In the genomic region with DNA sequence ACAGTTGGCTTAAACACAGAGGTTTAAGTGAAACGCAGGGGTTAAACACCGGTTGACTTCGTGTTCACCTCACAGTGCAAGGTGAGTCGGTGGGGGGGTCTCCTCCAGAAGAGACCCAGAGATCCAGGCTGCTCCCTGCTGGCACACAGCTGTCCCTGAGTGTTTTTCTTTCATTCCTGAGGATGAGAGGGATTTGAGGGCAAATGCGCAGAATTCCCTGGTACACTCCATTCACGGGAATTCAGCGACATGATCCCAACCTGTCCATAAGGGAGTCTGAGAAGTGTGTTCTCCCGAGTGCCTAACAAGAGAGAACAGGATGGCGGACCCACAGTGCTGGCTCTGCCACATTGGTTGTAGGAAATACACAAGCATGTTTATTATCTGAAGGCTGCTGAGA, we compare ENCODE assay signal across 32 cellular contexts.
"Had no signal": no experiment of that assay in that cellular context is flagged by ENCODE, and none has a peak within 500 bp of the region (broad histone marks: within the 10 kb centered on the region; RNA-seq: fewer than 3 reads in every experiment).

No MANE protein-coding gene starts in this region.

- H3K4me1 Mint-ChIP-seq: activated CD4-positive, alpha-beta T cell treated with anti-CD3 and anti-CD28 coated beads for 36 hours; activated CD4-positive, alpha-beta T cell treated with anti-CD3 and anti-CD28 coated beads, Interleukin-2, amount 10 ng/mL, durations not matched to agents 24 days and 14 days; activated CD8-positive, alpha-beta memory T cell treated with anti-CD3 and anti-CD28 coated beads, Interleukin-2, amount 10 ng/mL, durations not matched to agents 7 days and 5 days; activated naive CD4-positive, alpha-beta T cell treated with anti-CD3 and anti-CD28 coated beads, Interleukin-2, amount 50 U/mL, for 24 hours; activated naive CD8-positive, alpha-beta T cell treated with anti-CD3 and anti-CD28 coated beads, Interleukin-2, amount 50 U/mL, for 24 hours; central memory CD8-positive, alpha-beta T cell had no signal

- DNase-seq: activated CD4-positive, alpha-beta memory T cell treated with anti-CD3 and anti-CD28 coated beads for 36 hours; activated CD4-positive, alpha-beta T cell treated with anti-CD3 and anti-CD28 coated beads for 36 hours; activated CD4-positive, alpha-beta T cell treated with anti-CD3 and anti-CD28 coated beads, Interleukin-2, amount 10 ng/mL, durations not matched to agents 24 days and 14 days; activated CD4-positive, CD25-positive, alpha-beta regulatory T cell; activated CD4-positive, CD25-positive, alpha-beta regulatory T cell treated with anti-CD3 and anti-CD28 coated beads, Interleukin-2, amount 50 U/mL, for 72 hours; activated CD8-positive, alpha-beta memory T cell treated with anti-CD3 and anti-CD28 coated beads, Interleukin-2, amount 10 ng/mL, durations not matched to agents 7 days and 5 days; activated CD8-positive, alpha-beta memory T cell treated with anti-CD3 and anti-CD28 coated beads, Interleukin-2, amount 50 U/mL, for 4 hours; activated CD8-positive, alpha-beta T cell treated with anti-CD3 and anti-CD28 coated beads, Interleukin-2, amount 10 ng/mL, durations not matched to agents 7 days and 5 days; activated effector memory CD4-positive, alpha-beta T cell treated with anti-CD3 and anti-CD28 coated beads, Interleukin-2, amount 50 U/mL, for 16 hours; activated naive CD4-positive, alpha-beta T cell treated with anti-CD3 and anti-CD28 coated beads for 36 hours; activated naive CD8-positive, alpha-beta T cell treated with anti-CD3 and anti-CD28 coated beads for 36 hours; activated naive CD8-positive, alpha-beta T cell treated with anti-CD3 and anti-CD28 coated beads, Interleukin-2, amount 50 U/mL, for 24 hours; activated T-cell treated with anti-CD3 and anti-CD28 coated beads, Interleukin-2, amount 50 U/mL, for 1 hour; activated T-cell treated with anti-CD3 and anti-CD28 coated beads, Interleukin-2, amount 50 U/mL, for 48 hours; adrenal gland; amygdala; aorta; cortex of kidney; dermis blood vessel endothelial cell; effector CD8-positive, alpha-beta T cell; gastrocnemius medialis; glutamatergic neuron; T-helper 2 cell had no signal

- H3K27ac ChIP-seq: adrenal gland, breast epithelium, cardiac muscle cell, foreskin keratinocyte had no signal

- H3K27me3 ChIP-seq: adrenal gland, cardiac muscle cell had no signal

- H3K9me3 Mint-ChIP-seq: activated CD4-positive, alpha-beta memory T cell treated with anti-CD3 and anti-CD28 coated beads for 36 hours; activated naive CD4-positive, alpha-beta T cell treated with anti-CD3 and anti-CD28 coated beads for 36 hours; activated naive CD4-positive, alpha-beta T cell treated with anti-CD3 and anti-CD28 coated beads, Interleukin-2, amount 50 U/mL, for 24 hours; activated naive CD8-positive, alpha-beta T cell treated with anti-CD3 and anti-CD28 coated beads for 36 hours; activated naive CD8-positive, alpha-beta T cell treated with anti-CD3 and anti-CD28 coated beads, Interleukin-2, amount 50 U/mL, for 24 hours; activated T-helper 1 cell treated with anti-CD3 and anti-CD28 coated beads, Interleukin-12 subunit alpha, Interleukin-12 subunit beta, Interleukin-2, Interleukin-4 antibody, amounts not matched to agents 30 ng/mL and 10 ng/mL and 1 ng/mL, durations not matched to agents 14 hours and 24 hours and 36 hours; activated T-helper 2 cell treated with anti-CD3 and anti-CD28 coated beads, Interferon-gamma antibody, Interleukin-2, Interleukin-4, amounts not matched to agents 10 μg/mL and 5 μg/mL and 100 μg/mL, durations not matched to agents 14 hours and 24 hours and 36 hours; central memory CD8-positive, alpha-beta T cell had no signal

- H3K9me3 ChIP-seq: adrenal gland, breast epithelium, gastrocnemius medialis had no signal

- H3K27ac Mint-ChIP-seq: activated CD4-positive, alpha-beta memory T cell treated with anti-CD3 and anti-CD28 coated beads for 36 hours; activated CD4-positive, alpha-beta T cell treated with anti-CD3 and anti-CD28 coated beads for 36 hours; activated CD4-positive, alpha-beta T cell treated with anti-CD3 and anti-CD28 coated beads, Interleukin-2, amount 10 ng/mL, durations not matched to agents 24 days and 14 days; activated CD8-positive, alpha-beta memory T cell treated with anti-CD3 and anti-CD28 coated beads, Interleukin-2, amount 10 ng/mL, durations not matched to agents 7 days and 5 days; activated CD8-positive, alpha-beta T cell treated with anti-CD3 and anti-CD28 coated beads, Interleukin-2, amount 10 ng/mL, durations not matched to agents 7 days and 5 days; activated naive CD4-positive, alpha-beta T cell treated with anti-CD3 and anti-CD28 coated beads for 36 hours; activated naive CD4-positive, alpha-beta T cell treated with anti-CD3 and anti-CD28 coated beads, Interleukin-2, amount 50 U/mL, for 24 hours; activated naive CD8-positive, alpha-beta T cell treated with anti-CD3 and anti-CD28 coated beads for 36 hours; activated naive CD8-positive, alpha-beta T cell treated with anti-CD3 and anti-CD28 coated beads, Interleukin-2, amount 50 U/mL, for 24 hours; activated T-helper 1 cell treated with anti-CD3 and anti-CD28 coated beads, Interleukin-12 subunit alpha, Interleukin-12 subunit beta, Interleukin-2, Interleukin-4 antibody, amounts not matched to agents 30 ng/mL and 10 ng/mL and 1 ng/mL, durations not matched to agents 14 hours and 24 hours and 36 hours; activated T-helper 2 cell treated with anti-CD3 and anti-CD28 coated beads, Interferon-gamma antibody, Interleukin-2, Interleukin-4, amounts not matched to agents 10 μg/mL and 5 μg/mL and 100 μg/mL, durations not matched to agents 14 hours and 24 hours and 36 hours had no signal

- H3K36me3 ChIP-seq: adrenal gland, breast epithelium, cardiac muscle cell, gastrocnemius medialis had no signal

- H3K4me3 Mint-ChIP-seq: activated CD4-positive, alpha-beta memory T cell treated with anti-CD3 and anti-CD28 coated beads for 36 hours; activated CD4-positive, alpha-beta T cell treated with anti-CD3 and anti-CD28 coated beads for 36 hours; activated CD4-positive, alpha-beta T cell treated with anti-CD3 and anti-CD28 coated beads, Interleukin-2, amount 10 ng/mL, durations not matched to agents 24 days and 14 days; activated CD8-positive, alpha-beta memory T cell treated with anti-CD3 and anti-CD28 coated beads, Interleukin-2, amount 10 ng/mL, durations not matched to agents 7 days and 5 days; activated CD8-positive, alpha-beta T cell treated with anti-CD3 and anti-CD28 coated beads, Interleukin-2, amount 10 ng/mL, durations not matched to agents 7 days and 5 days; activated naive CD4-positive, alpha-beta T cell treated with anti-CD3 and anti-CD28 coated beads for 36 hours; activated naive CD4-positive, alpha-beta T cell treated with anti-CD3 and anti-CD28 coated beads, Interleukin-2, amount 50 U/mL, for 24 hours; activated naive CD8-positive, alpha-beta T cell treated with anti-CD3 and anti-CD28 coated beads for 36 hours; activated naive CD8-positive, alpha-beta T cell treated with anti-CD3 and anti-CD28 coated beads, Interleukin-2, amount 50 U/mL, for 24 hours; activated T-helper 1 cell treated with anti-CD3 and anti-CD28 coated beads, Interleukin-12 subunit alpha, Interleukin-12 subunit beta, Interleukin-2, Interleukin-4 antibody, amounts not matched to agents 30 ng/mL and 10 ng/mL and 1 ng/mL, durations not matched to agents 14 hours and 24 hours and 36 hours; brain; central memory CD8-positive, alpha-beta T cell had no signal

- H3K4me3 ChIP-seq: cardiac muscle cell had no signal

- H3K4me1 ChIP-seq: adrenal gland, breast epithelium, foreskin keratinocyte had no signal

- ATAC-seq: activated CD4-positive, alpha-beta T cell treated with anti-CD3 and anti-CD28 coated beads for 36 hours; activated CD8-positive, alpha-beta memory T cell treated with anti-CD3 and anti-CD28 coated beads, Interleukin-2, amount 10 ng/mL, durations not matched to agents 7 days and 5 days; activated CD8-positive, alpha-beta T cell treated with anti-CD3 and anti-CD28 coated beads, Interleukin-2, amount 10 ng/mL, durations not matched to agents 7 days and 5 days; activated naive CD8-positive, alpha-beta T cell treated with anti-CD3 and anti-CD28 coated beads, Interleukin-2, amount 50 U/mL, for 24 hours; esophagus mucosa had no signal

- H3K36me3 Mint-ChIP-seq: activated CD4-positive, alpha-beta memory T cell treated with anti-CD3 and anti-CD28 coated beads for 36 hours; activated CD8-positive, alpha-beta memory T cell treated with anti-CD3 and anti-CD28 coated beads, Interleukin-2, amount 10 ng/mL, durations not matched to agents 7 days and 5 days; activated naive CD4-positive, alpha-beta T cell treated with anti-CD3 and anti-CD28 coated beads, Interleukin-2, amount 50 U/mL, for 24 hours; activated naive CD8-positive, alpha-beta T cell treated with anti-CD3 and anti-CD28 coated beads for 36 hours; brain had no signal
